ENCODE assay signal across 8 cellular contexts in genomic region chr12:106248177-106248848, GRCh38. TPM values are rescaled to one million over a fixed set of nuclear protein-coding genes. Genes with fewer than 3 reads are reported as not detected.
DNase-seq lines count a peak whose midpoint lies in the region; ATAC-seq and TF ChIP-seq lines count a peak whose summit lies in the region.

No MANE protein-coding gene starts in this region.

- H3K9me3 Mint-ChIP-seq in activated CD4-positive, alpha-beta T cell treated with anti-CD3 and anti-CD28 coated beads, Interleukin-2, amount 10 ng/mL, durations not matched to agents 24 days and 14 days = no peaks in the 10 kb centered on the region
- H3K9me3 Mint-ChIP-seq in endodermal cell (no peaks in the 10 kb centered on the region), memory B cell (no peaks in the 10 kb centered on the region)
- H3K9me3 Mint-ChIP-seq in stimulated activated naive CD8-positive, alpha-beta T cell treated with anti-CD3 and anti-CD28 coated beads, Interleukin-15, amount 100 ng/mL, for 72 hours = no peaks in the 10 kb centered on the region

- H3K4me1 ChIP-seq in endodermal cell (ENCODE audit: control insufficient read depth, insufficient read depth, low read length) = no peaks in the 10 kb centered on the region

- TF ChIP-seq CTCF in C4-2B (conservative IDR thresholded peaks at IDR 0.05) (no peak), endodermal cell (conservative IDR thresholded peaks at IDR 0.05) (no peak)

- intact Hi-C loops in activated CD4-positive, alpha-beta T cell treated with anti-CD3 and anti-CD28 coated beads, Interleukin-2, amount 10 ng/mL, durations not matched to agents 24 days and 14 days (cut with micrococcal nuclease) = loop anchor here (2.0 to 5.0 kb wide), 3 partner anchors 34 to 109 kb away; partner anchors contain the start of genes POLR3B and TCP11L2

- H3K27me3 ChIP-seq in endodermal cell (ENCODE audit: control insufficient read depth, insufficient read depth, low read length, poor library complexity, severe bottlenecking) = no peaks in the 10 kb centered on the region

- H3K4me3 ChIP-seq in endodermal cell (ENCODE audit: low read length) = peak overlapping the region; percentile 90

- H3K27ac ChIP-seq in C4-2B = peak overlapping the region; percentile 89
- peak overlapping the region; percentile 79 for H3K27ac ChIP-seq in endodermal cell (ENCODE audit: low read depth, low read length)

- peak; percentile 4 for ATAC-seq in HG03439 (IDR thresholded peaks at IDR 0.05; ENCODE audit: unreplicated experiment)
- peak; percentile 15 for ATAC-seq in memory B cell (ENCODE audit: low read depth)
- ATAC-seq in stimulated activated naive CD8-positive, alpha-beta T cell treated with anti-CD3 and anti-CD28 coated beads, Interleukin-15, amount 100 ng/mL, for 72 hours = peak; percentile 55

- H3K27me3 Mint-ChIP-seq in activated CD4-positive, alpha-beta T cell treated with anti-CD3 and anti-CD28 coated beads, Interleukin-2, amount 10 ng/mL, durations not matched to agents 24 days and 14 days = peaks cover 12% of the 10 kb centered on the region
- H3K27me3 Mint-ChIP-seq in endodermal cell (ENCODE audit: insufficient read depth) (no peaks in the 10 kb centered on the region), memory B cell (no peaks in the 10 kb centered on the region)
- no peaks in the 10 kb centered on the region for H3K27me3 Mint-ChIP-seq in stimulated activated naive CD8-positive, alpha-beta T cell treated with anti-CD3 and anti-CD28 coated beads, Interleukin-15, amount 100 ng/mL, for 72 hours

- 0 to 1% methylated on average over 21 to 52 of the region's 55 CpGs for WGBS in endodermal cell (ENCODE audit: insufficient coverage in 1 of 2, insufficient read length in 1 of 2), 2 experiments

- H3K4me1 Mint-ChIP-seq in activated CD4-positive, alpha-beta T cell treated with anti-CD3 and anti-CD28 coated beads, Interleukin-2, amount 10 ng/mL, durations not matched to agents 24 days and 14 days = peaks cover 9% of the 10 kb centered on the region
- H3K4me1 Mint-ChIP-seq in endodermal cell (peaks cover 13% of the 10 kb centered on the region), memory B cell (peaks cover 46% of the 10 kb centered on the region)
- peaks cover 27% of the 10 kb centered on the region for H3K4me1 Mint-ChIP-seq in stimulated activated naive CD8-positive, alpha-beta T cell treated with anti-CD3 and anti-CD28 coated beads, Interleukin-15, amount 100 ng/mL, for 72 hours

- peak overlapping the region; percentile 45 for H3K27ac Mint-ChIP-seq in activated CD4-positive, alpha-beta T cell treated with anti-CD3 and anti-CD28 coated beads, Interleukin-2, amount 10 ng/mL, durations not matched to agents 24 days and 14 days
- H3K27ac Mint-ChIP-seq in endodermal cell (peak overlapping the region; percentile 78), memory B cell (peak overlapping the region; percentile 84)
- H3K27ac Mint-ChIP-seq in stimulated activated naive CD8-positive, alpha-beta T cell treated with anti-CD3 and anti-CD28 coated beads, Interleukin-15, amount 100 ng/mL, for 72 hours = peak overlapping the region; percentile 25 to 92

- no peaks in the 10 kb centered on the region for H3K36me3 Mint-ChIP-seq in activated CD4-positive, alpha-beta T cell treated with anti-CD3 and anti-CD28 coated beads, Interleukin-2, amount 10 ng/mL, durations not matched to agents 24 days and 14 days (ENCODE audit: low read depth)
- H3K36me3 Mint-ChIP-seq in endodermal cell (ENCODE audit: low read depth) (peaks cover 6% of the 10 kb centered on the region), memory B cell (peaks cover 4% of the 10 kb centered on the region)

- DNase-seq in GM19238 (ENCODE audit: insufficient read length, low spot score) = peak; percentile 35
- no peak for DNase-seq in activated CD4-positive, alpha-beta T cell treated with anti-CD3 and anti-CD28 coated beads, Interleukin-2, amount 10 ng/mL, durations not matched to agents 24 days and 14 days
- peak; percentile 86 for DNase-seq in endodermal cell
- peak in 1 of 2 donors; percentile 57 for DNase-seq in memory B cell (ENCODE audit: low spot score in 2 of 2)
- peak; percentile 37 to 43 for DNase-seq in stimulated activated naive CD8-positive, alpha-beta T cell treated with anti-CD3 and anti-CD28 coated beads, Interleukin-15, amount 100 ng/mL, for 72 hours
- DNase-seq in NCI-H2081 (lab: John Stamatoyannopoulos, UW) = no peak

- H3K4me3 Mint-ChIP-seq in activated CD4-positive, alpha-beta T cell treated with anti-CD3 and anti-CD28 coated beads, Interleukin-2, amount 10 ng/mL, durations not matched to agents 24 days and 14 days = peak overlapping the region; percentile 70
- H3K4me3 Mint-ChIP-seq in endodermal cell (peak overlapping the region; percentile 72), memory B cell (peak overlapping the region; percentile 40)
- peak overlapping the region; percentile 69 to 75 for H3K4me3 Mint-ChIP-seq in stimulated activated naive CD8-positive, alpha-beta T cell treated with anti-CD3 and anti-CD28 coated beads, Interleukin-15, amount 100 ng/mL, for 72 hours

- peak overlapping the region; percentile 60 for H3K9ac ChIP-seq in endodermal cell (ENCODE audit: extremely low read depth, low read length, poor library complexity, severe bottlenecking)

- peaks cover 12% of the 10 kb centered on the region for H3K36me3 ChIP-seq in endodermal cell (ENCODE audit: control insufficient read depth, insufficient read depth, low read length)

- H3K9me3 ChIP-seq in endodermal cell (ENCODE audit: control insufficient read depth, low read length) = no peaks in the 10 kb centered on the region

RNA-seq across cellular contexts. Expression of gene CKAP4, which starts 0.5 kb away (rescaled TPM):
- total RNA-seq in activated CD4-positive, alpha-beta T cell treated with anti-CD3 and anti-CD28 coated beads, Interleukin-2, amount 10 ng/mL, durations not matched to agents 24 days and 14 days = 6.7 and 7.7 TPM in 2 replicates
- total RNA-seq in endodermal cell = 10 to 100 TPM; 88.9 to 93.3 TPM
- polyA plus RNA-seq in endodermal cell (2013, experiment 1 of 2) = 133 TPM
- 130 TPM for polyA plus RNA-seq in endodermal cell (2013, experiment 2 of 2)

RNA-seq across cellular contexts. Expression of gene TCP11L2, which starts 54.2 kb away (rescaled TPM):
- total RNA-seq in activated CD4-positive, alpha-beta T cell treated with anti-CD3 and anti-CD28 coated beads, Interleukin-2, amount 10 ng/mL, durations not matched to agents 24 days and 14 days = 3.2 and 4.5 TPM in 2 replicates
- 10 to 100 TPM in 1 of 2 donors, 1 to 10 TPM in 1; 7.8 to 15.3 TPM for total RNA-seq in endodermal cell
- polyA plus RNA-seq in endodermal cell (2013, experiment 1 of 2) = 4.9 TPM
- 6.2 TPM for polyA plus RNA-seq in endodermal cell (2013, experiment 2 of 2)

Comparison
In these comparisons a context has a peak if more than half of its experiments do, and no peak if none do; other contexts are left out.
1. DNase-seq: peak in GM19238 (single experiment), endodermal cell (single experiment) and stimulated activated naive CD8-positive, alpha-beta T cell treated with anti-CD3 and anti-CD28 coated beads, Interleukin-15, amount 100 ng/mL, for 72 hours (2 of 2); none in activated CD4-positive, alpha-beta T cell treated with anti-CD3 and anti-CD28 coated beads, Interleukin-2, amount 10 ng/mL, durations not matched to agents 24 days and 14 days (single experiment) and NCI-H2081 (0 of 2).
2. ATAC-seq: peak in every context shown above with its lines; median percentile 55 in stimulated activated naive CD8-positive, alpha-beta T cell treated with anti-CD3 and anti-CD28 coated beads, Interleukin-15, amount 100 ng/mL, for 72 hours; 15 in memory B cell; 4 in HG03439.
3. RNA of gene CKAP4, which starts 0.5 kb away (total RNA-seq): 88.9 to 93.3 TPM in endodermal cell; 6.7 to 7.7 TPM in activated CD4-positive, alpha-beta T cell treated with anti-CD3 and anti-CD28 coated beads, Interleukin-2, amount 10 ng/mL, durations not matched to agents 24 days and 14 days; every median in the first group is over 10 times any median in the second.
4. Peak in every context shown above with its lines, with median percentiles within 50 percentile points of each other: H3K27ac Mint-ChIP-seq and H3K4me3 Mint-ChIP-seq.